7 cellular contexts compared by ENCODE assay signal in the genomic region with DNA sequence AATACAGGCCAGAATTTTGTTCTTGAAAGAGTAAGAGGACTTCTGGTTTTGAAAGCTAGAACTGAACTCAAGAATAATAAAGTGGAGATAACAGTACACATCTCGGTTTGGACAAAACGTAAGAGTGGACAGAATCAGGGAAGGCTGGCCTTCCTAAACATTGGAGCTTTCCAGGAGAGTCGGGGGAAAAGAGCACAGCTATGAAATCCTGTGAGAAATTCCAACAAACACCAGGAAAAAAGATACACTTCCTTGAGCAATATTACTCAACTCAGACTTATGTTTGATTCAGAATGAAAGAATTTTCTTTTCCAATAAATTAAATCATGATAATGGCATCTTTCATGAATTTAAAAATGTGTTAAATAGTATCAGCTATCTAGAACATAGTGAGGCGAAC. TPM values are rescaled to one million over a fixed set of nuclear protein-coding genes. Genes with fewer than 3 reads are reported as not detected.
DNase-seq lines count a peak whose midpoint lies in the region; ATAC-seq lines count a peak whose summit lies in the region.

No MANE protein-coding gene starts in this region.

- peak overlapping the region in 5 of 6 donors; percentile 23 to 84 (median 71) for H3K27ac Mint-ChIP-seq in immature natural killer cell
- H3K27ac Mint-ChIP-seq in stimulated activated naive CD8-positive, alpha-beta T cell treated with anti-CD3 and anti-CD28 coated beads, Interleukin-15, amount 100 ng/mL, for 72 hours, result no peak overlapping the region

- peak overlapping the region; percentile 28 to 96 (median 64) for H3K4me3 Mint-ChIP-seq in immature natural killer cell
- peak overlapping the region; percentile 47 to 99 for H3K4me3 Mint-ChIP-seq in stimulated activated naive CD8-positive, alpha-beta T cell treated with anti-CD3 and anti-CD28 coated beads, Interleukin-15, amount 100 ng/mL, for 72 hours

- peak; percentile 40 for DNase-seq in HCEC 1CT
- no peak for DNase-seq in immature natural killer cell
- DNase-seq in stimulated activated naive CD8-positive, alpha-beta T cell treated with anti-CD3 and anti-CD28 coated beads, Interleukin-15, amount 100 ng/mL, for 72 hours, result no peak
- DNase-seq in KG1 (lab: John Stamatoyannopoulos, UW), result no peak
- DNase-seq in occipital lobe (lab: John Stamatoyannopoulos, UW), result no peak
- no peak for DNase-seq in left lobe of liver (ENCODE audit: low spot score)

- peaks cover 18 to 44% of the 10 kb centered on the region in 2 donors for H3K4me1 Mint-ChIP-seq in immature natural killer cell
- H3K4me1 Mint-ChIP-seq in stimulated activated naive CD8-positive, alpha-beta T cell treated with anti-CD3 and anti-CD28 coated beads, Interleukin-15, amount 100 ng/mL, for 72 hours, result peaks cover 27% of the 10 kb centered on the region

- WGBS in adipose tissue, 3 donors, result 39 to 59% (median 54%) methylated on average over 4 of the region's 4 CpGs

- ATAC-seq in stimulated activated naive CD8-positive, alpha-beta T cell treated with anti-CD3 and anti-CD28 coated beads, Interleukin-15, amount 100 ng/mL, for 72 hours, result no peak
- no peak for ATAC-seq in left lobe of liver

- peaks cover 6 to 8% (median 8%) of the 10 kb centered on the region in 3 donors for H3K27me3 Mint-ChIP-seq in immature natural killer cell (ENCODE audit: low read depth in 3 of 3)
- H3K27me3 Mint-ChIP-seq in stimulated activated naive CD8-positive, alpha-beta T cell treated with anti-CD3 and anti-CD28 coated beads, Interleukin-15, amount 100 ng/mL, for 72 hours, result no peaks in the 10 kb centered on the region

- no peaks in the 10 kb centered on the region for H3K9me3 Mint-ChIP-seq in immature natural killer cell
- H3K9me3 Mint-ChIP-seq in stimulated activated naive CD8-positive, alpha-beta T cell treated with anti-CD3 and anti-CD28 coated beads, Interleukin-15, amount 100 ng/mL, for 72 hours, result no peaks in the 10 kb centered on the region

- peak overlapping the region; percentile 42 for H3K27ac ChIP-seq in adipose tissue (ENCODE audit: low read depth, low read length)

- H3K36me3 Mint-ChIP-seq in immature natural killer cell, result no peaks in the 10 kb centered on the region

RNA-seq across cellular contexts. Expression of a gene that starts 1.1 kb away (rescaled TPM):
- 10 to 100 TPM in 2 of 3 donors, 1 to 10 TPM in 1; 6.7 to 14.8 (median 10.3) TPM for polyA plus RNA-seq in adipose tissue
- polyA plus RNA-seq in immature natural killer cell, result 10 to 100 TPM; 44.7 to 88.0 (median 58.1) TPM
- total RNA-seq in occipital lobe, result 8.7 TPM
- total RNA-seq in left lobe of liver, result 38.8 TPM

RNA-seq across cellular contexts. Expression of a gene that starts 49.0 kb away (rescaled TPM):
- under 1 TPM in 2 of 3 donors, not detected in 1; 0.32 to 0.61 TPM for polyA plus RNA-seq in adipose tissue
- polyA plus RNA-seq in immature natural killer cell, result not detected
- total RNA-seq in occipital lobe, result 0.78 TPM
- total RNA-seq in left lobe of liver, result 520 TPM

Comparison
In these comparisons a context has a peak if more than half of its experiments do, and no peak if none do; other contexts are left out.
1. H3K27ac Mint-ChIP-seq: peak in immature natural killer cell (5 of 6); none in stimulated activated naive CD8-positive, alpha-beta T cell treated with anti-CD3 and anti-CD28 coated beads, Interleukin-15, amount 100 ng/mL, for 72 hours (0 of 2).
2. RNA of a gene that starts 49.0 kb away (total RNA-seq): 520 TPM in left lobe of liver (single experiment); 0.78 TPM in occipital lobe (single experiment); every median in the first group is over 100 times any median in the second.